In the genomic region with DNA sequence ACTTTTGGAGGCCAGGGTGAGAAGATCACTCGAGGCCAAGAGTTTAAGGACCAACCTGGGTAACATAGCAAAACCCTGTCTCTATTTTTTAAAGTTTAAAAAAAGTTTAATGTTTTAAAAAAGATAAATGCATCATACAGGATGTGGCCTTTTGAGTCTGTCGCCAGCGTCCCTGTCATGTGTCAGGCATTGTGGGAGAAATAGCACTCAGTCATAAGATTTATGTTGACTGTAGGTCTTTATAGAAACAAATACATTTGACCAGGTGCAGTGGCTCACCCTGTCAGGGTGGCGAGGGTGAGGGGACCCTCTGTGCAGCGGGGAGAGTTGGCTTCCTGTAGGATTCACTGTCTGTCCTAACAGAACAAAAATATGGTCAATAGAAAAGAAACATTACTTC, we compare ENCODE assay signal across 26 cellular contexts.
"Had no signal": no experiment of that assay in that cellular context is flagged by ENCODE, and none has a peak within 500 bp of the region (broad histone marks: within the 10 kb centered on the region; RNA-seq: fewer than 3 reads in every experiment).

No MANE protein-coding gene starts in this region.

- ATAC-seq: activated CD8-positive, alpha-beta memory T cell treated with anti-CD3 and anti-CD28 coated beads, Interleukin-2, amount 10 ng/mL, durations not matched to agents 7 days and 5 days; body of pancreas; effector memory CD8-positive, alpha-beta T cell; gastroesophageal sphincter; left cardiac atrium; left ventricle myocardium superior; upper lobe of right lung had no signal

- H3K27me3 ChIP-seq: body of pancreas, gastroesophageal sphincter, neural progenitor cell, right atrium auricular region, suprapubic skin, tibial artery, upper lobe of right lung had no signal

- H3K36me3 Mint-ChIP-seq: activated CD8-positive, alpha-beta memory T cell treated with anti-CD3 and anti-CD28 coated beads, Interleukin-2, amount 10 ng/mL, durations not matched to agents 7 days and 5 days; neural progenitor cell had no signal

- H3K27me3 Mint-ChIP-seq: activated CD8-positive, alpha-beta memory T cell treated with anti-CD3 and anti-CD28 coated beads, Interleukin-2, amount 10 ng/mL, durations not matched to agents 7 days and 5 days; effector memory CD8-positive, alpha-beta T cell had no signal

- H3K4me1 Mint-ChIP-seq: neural progenitor cell had no signal

- H3K9me3 Mint-ChIP-seq: effector memory CD8-positive, alpha-beta T cell; neural progenitor cell; T-helper 2 cell treated with Interferon-gamma antibody and Interleukin-4, amounts not matched to agents 5 μg/mL and 100 μg/mL, for 36 hours had no signal

- DNase-seq: activated CD4-positive, alpha-beta T cell treated with anti-CD3 and anti-CD28 coated beads for 4 hours; activated CD4-positive, alpha-beta T cell treated with anti-CD3 and anti-CD28 coated beads, Interleukin-2, amount 50 U/mL, for 48 hours; activated CD4-positive, CD25-positive, alpha-beta regulatory T cell; activated CD8-positive, alpha-beta memory T cell treated with anti-CD3 and anti-CD28 coated beads, Interleukin-2, amount 10 ng/mL, durations not matched to agents 7 days and 5 days; activated effector memory CD4-positive, alpha-beta T cell treated with Interleukin-2 at 50 U/mL for 16 hours; activated naive CD4-positive, alpha-beta T cell treated with Interleukin-2 at 50 U/mL for 16 hours; body of pancreas; cerebellar nuclear complex; effector memory CD8-positive, alpha-beta T cell; erythroblast; hippocampal formation; left cardiac atrium; left ventricle myocardium superior; stimulated activated CD4-positive, alpha-beta T cell treated with anti-CD3 and anti-CD28 coated beads, Interleukin-15, amount 100 ng/mL, for 24 hours; stimulated activated CD4-positive, alpha-beta T cell treated with anti-CD3 and anti-CD28 coated beads, Interleukin-2, amount 100 ng/mL, for 24 hours; stimulated activated naive CD4-positive, alpha-beta T cell; T-helper 1 cell; tibial artery; upper lobe of right lung had no signal

- H3K27ac Mint-ChIP-seq: activated CD8-positive, alpha-beta memory T cell treated with anti-CD3 and anti-CD28 coated beads, Interleukin-2, amount 10 ng/mL, durations not matched to agents 7 days and 5 days; effector memory CD8-positive, alpha-beta T cell; neural progenitor cell; T-helper 2 cell treated with Interferon-gamma antibody and Interleukin-4, amounts not matched to agents 5 μg/mL and 100 μg/mL, for 36 hours had no signal

- H3K9me3 ChIP-seq: body of pancreas, gastroesophageal sphincter, right atrium auricular region, suprapubic skin, tibial artery, upper lobe of right lung had no signal

- H3K4me3 Mint-ChIP-seq: activated CD8-positive, alpha-beta memory T cell treated with anti-CD3 and anti-CD28 coated beads, Interleukin-2, amount 10 ng/mL, durations not matched to agents 7 days and 5 days; effector memory CD8-positive, alpha-beta T cell; neural progenitor cell; T-helper 2 cell treated with Interferon-gamma antibody and Interleukin-4, amounts not matched to agents 5 μg/mL and 100 μg/mL, for 36 hours had no signal

- H3K27ac ChIP-seq: body of pancreas, coronary artery, gastroesophageal sphincter, neural progenitor cell, parathyroid adenoma, right atrium auricular region, suprapubic skin, tibial artery, upper lobe of right lung had no signal
